Comparison of ENCODE assay signal across 19 cellular contexts in the genomic region with DNA sequence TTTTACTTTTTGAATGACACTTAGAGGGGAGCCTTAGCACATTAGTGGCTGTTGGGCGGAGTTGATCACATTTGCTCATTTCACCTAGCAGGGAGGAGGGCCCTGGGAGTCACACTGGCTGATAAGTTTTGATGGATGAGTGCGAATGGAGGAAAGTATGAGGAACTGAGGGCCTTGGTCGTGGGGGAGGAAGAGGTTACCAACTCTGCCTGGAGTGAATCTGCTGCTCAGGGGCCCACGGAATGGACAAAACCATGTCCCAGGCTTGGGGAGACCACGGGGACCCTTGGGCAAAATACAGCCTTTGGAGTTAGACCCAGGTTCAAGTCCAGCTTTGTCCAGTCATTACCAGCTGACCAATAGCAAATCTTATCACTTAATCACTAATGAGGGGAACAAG. TPM values are rescaled to one million over a fixed set of nuclear protein-coding genes. Genes with fewer than 3 reads are reported as not detected.
A peak's percentile ranks its signal among the peaks of the same experiment; 100 is the strongest.
DNase-seq lines count a peak whose midpoint lies in the region; ATAC-seq and TF ChIP-seq lines count a peak whose summit lies in the region.
"Had no signal": no experiment of that assay in that cellular context is flagged by ENCODE, and none has a peak within 500 bp of the region (broad histone marks: within the 10 kb centered on the region; RNA-seq: fewer than 3 reads in every experiment).

No MANE protein-coding gene starts in this region.

- peak overlapping the region; percentile 14; the same call in 1 of the 2 replicates for H2BK120ac ChIP-seq in IMR-90 (ENCODE audit: low read depth, low read length)

- no peak overlapping the region for H4K91ac ChIP-seq in IMR-90 (ENCODE audit: insufficient read depth, low read depth, low read length)

- DNase-seq in IMR-90 (no peak), OCI-M1 (lab: John Stamatoyannopoulos, UW) (peak; percentile 66), amniotic epithelial cell (ENCODE audit: low read depth) (peak; percentile 70), mesothelial cell of epicardium (ENCODE audit: low spot score in 2 of 2, unreplicated experiment in 2 of 2) (no peak), left lung (no peak)
- DNase-seq: DMS 273 treated with DMSO at 0.1 percent for 48 hours, GDM1, NCI-H1436, NCI-H2029, NCI-H2171, NCI-H748 treated with DMSO at 0.1 percent for 48 hours, Peyer's patch, SHP77 had no signal

- H2AK9ac ChIP-seq in IMR-90 (replicated peaks; ENCODE audit: low read depth, low read length, poor library complexity) = no peak overlapping the region

- TF ChIP-seq CTCF in IMR-90 (conservative IDR thresholded peaks at IDR 0.05; ENCODE audit: low read depth, low read length) (no peak), mesothelial cell of epicardium (IDR thresholded peaks at IDR 0.05; ENCODE audit: unreplicated experiment) (no peak), left lung (IDR thresholded peaks at IDR 0.05) (no peak)

- no peak overlapping the region for H3K9ac ChIP-seq in IMR-90 (ENCODE audit: low read depth, low read length)

- TF ChIP-seq POLR2A in IMR-90 (IDR thresholded peaks at IDR 0.05; ENCODE audit: low read depth, low read length) = no peak

- ATAC-seq in IMR-90 (ENCODE audit: low read depth) (no peak), GM19397 (IDR thresholded peaks at IDR 0.05; ENCODE audit: unreplicated experiment) (no peak), HG03354 (IDR thresholded peaks at IDR 0.05; ENCODE audit: poor library complexity, severe bottlenecking, unreplicated experiment) (no peak), HG03342 (IDR thresholded peaks at IDR 0.05; ENCODE audit: unreplicated experiment) (no peak), left lung (no peak)
- ATAC-seq: SK-N-SH treated with all-trans-retinoic acid at 6 μM for 48 hours had no signal

- WGBS in IMR-90 (ENCODE audit: extremely low coverage in 2 of 2, insufficient read length in 1 of 2), 2 experiments = 80% methylated on average over 1 of the region's 5 CpGs; no CpG with 5 or more reads in 1 of the 2 experiments

- intact Hi-C loops in IMR-90 (cut with micrococcal nuclease) = no loop called here
- intact Hi-C loops in left lung (cut with DNase I) = loop anchor here in 1 of 2 donors (10.0 kb wide), 1 partner anchor 302 kb away; the partner anchor contains the start of genes HTD2 and RPP14

- in situ Hi-C loops in IMR-90 (cut with MboI; ENCODE audit: low sequenced_read_pairs) = loop anchor here (10.0 kb wide), 1 partner anchor 302 kb away; the partner anchor contains the start of genes HTD2 and RPP14

- H3K4me1 ChIP-seq in IMR-90 (ENCODE audit: control insufficient read depth, insufficient read depth, low read length) = peaks cover 8% of the 10 kb centered on the region
- H3K4me1 ChIP-seq in left lung = peaks cover 0 to 12% of the 10 kb centered on the region in 2 donors

- peaks cover 0 to 4% of the 10 kb centered on the region in 2 experiments; a peak in 1 of 4 replicates for H3K79me1 ChIP-seq in IMR-90 (ENCODE audit: low read depth in 1 of 2, low read length in 2 of 2)

- H3K36me3 ChIP-seq in IMR-90 (ENCODE audit: control insufficient read depth, insufficient read depth, low read length) = no peaks in the 10 kb centered on the region
- H3K36me3 ChIP-seq in left lung = no peaks in the 10 kb centered on the region
- H3K36me3 ChIP-seq: Peyer's patch had no signal

- H3K4me3 ChIP-seq in IMR-90 (ENCODE audit: insufficient read depth, low read depth, low read length) (no peak overlapping the region), left lung (no peak overlapping the region)
- H3K4me3 ChIP-seq: Peyer's patch had no signal

- BruUV-seq in IMR-90 (replicated peaks; lab: Mats Ljungman, UMichigan) = no TSS peak

- peaks cover 9% of the 10 kb centered on the region for H3K9me1 ChIP-seq in IMR-90 (ENCODE audit: insufficient read depth, low read length)

- no peak for TF ChIP-seq RAD21 in IMR-90 (IDR thresholded peaks at IDR 0.05; ENCODE audit: low read length)

- peak overlapping the region; percentile 81 for H3K4ac ChIP-seq in IMR-90 (ENCODE audit: low read depth, low read length)

- CTCF ChIA-PET in IMR-90 (lab: Yijun Ruan, JAX) = interaction anchor here (0.6 to 0.7 kb wide), 2 partner anchors 78 to 133 kb away, joined by 3 to 4 read pairs; no protein-coding TSS in a partner anchor

- no peak overlapping the region for H2AFZ ChIP-seq in IMR-90 (replicated peaks; ENCODE audit: low read length, poor library complexity)

- no peak overlapping the region for H4K8ac ChIP-seq in IMR-90 (ENCODE audit: low read depth in 2 of 2, low read length in 2 of 2)

- peak overlapping the region; percentile 76 for H3K27ac Mint-ChIP-seq in mesothelial cell of epicardium
- H3K27ac Mint-ChIP-seq: IgD-negative memory B cell had no signal

- dilution Hi-C loops in IMR-90 (cut with HindIII; ENCODE audit: low sequenced_read_pairs, unreplicated experiment) = no loop called here

- H2BK20ac ChIP-seq in IMR-90 (ENCODE audit: low read depth, low read length) = peak overlapping the region; percentile 16; the same call in 1 of the 2 replicates

- no peaks in the 10 kb centered on the region for H3K9me3 Mint-ChIP-seq in mesothelial cell of epicardium
- H3K9me3 Mint-ChIP-seq: IgD-negative memory B cell had no signal

- H3K4me3 Mint-ChIP-seq in mesothelial cell of epicardium = no peak overlapping the region
- H3K4me3 Mint-ChIP-seq: IgD-negative memory B cell had no signal

- no peaks in the 10 kb centered on the region for H3K9me3 ChIP-seq in IMR-90 (ENCODE audit: control insufficient read depth, insufficient read depth, low read length)
- H3K9me3 ChIP-seq in left lung = no peaks in the 10 kb centered on the region
- H3K9me3 ChIP-seq: Peyer's patch had no signal

- H3K27me3 Mint-ChIP-seq in mesothelial cell of epicardium (ENCODE audit: low read depth) = no peaks in the 10 kb centered on the region
- H3K27me3 Mint-ChIP-seq: IgD-negative memory B cell had no signal

- H3K4me2 ChIP-seq in IMR-90 (ENCODE audit: low read depth, low read length) = no peak overlapping the region

- no peak overlapping the region for H4K5ac ChIP-seq in IMR-90 (ENCODE audit: low read depth, low read length)

- POLR2A ChIA-PET in IMR-90 (lab: Charles Lee; ENCODE audit: unreplicated experiment) = no interaction called here

- 0 out of 3 replicates have a peak overlapping the region, but pooled peaks have one; percentile 9 for H2BK15ac ChIP-seq in IMR-90 (ENCODE audit: low read depth, low read length)

- H3K56ac ChIP-seq in IMR-90 (ENCODE audit: extremely low read depth, insufficient read depth, low read length) = no peak overlapping the region

- H3K18ac ChIP-seq in IMR-90 (ENCODE audit: low read depth, low read length) = no peak overlapping the region

- peak overlapping the region; percentile 43; the same call in 1 of the 2 replicates for H2AK5ac ChIP-seq in IMR-90 (ENCODE audit: low read depth, low read length)

- no peaks in the 10 kb centered on the region for H3K36me3 Mint-ChIP-seq in mesothelial cell of epicardium
- H3K36me3 Mint-ChIP-seq: IgD-negative memory B cell had no signal

- H3K23ac ChIP-seq in IMR-90 (ENCODE audit: low read depth, low read length) = 0 out of 2 replicates have a peak overlapping the region, but pooled peaks have one; percentile 52

- H3K27ac ChIP-seq in IMR-90 (ENCODE audit: insufficient read depth, low read length) = no peak overlapping the region
- no peak overlapping the region for H3K27ac ChIP-seq in left lung
- H3K27ac ChIP-seq: C4-2B, Peyer's patch had no signal

- peaks cover 22% of the 10 kb centered on the region for H3K4me1 Mint-ChIP-seq in mesothelial cell of epicardium

- no peak overlapping the region for H2BK5ac ChIP-seq in IMR-90 (ENCODE audit: low read depth, low read length, poor library complexity, severe bottlenecking)

- H4K20me1 ChIP-seq in IMR-90 (ENCODE audit: insufficient read depth, low read length) = no peaks in the 10 kb centered on the region; the same call in 1 of the 2 replicates

- no peak overlapping the region for H3K14ac ChIP-seq in IMR-90 (replicated peaks; ENCODE audit: low read depth, low read length)

- H3K27me3 ChIP-seq in IMR-90 (ENCODE audit: control insufficient read depth, insufficient read depth, low read length) (no peaks in the 10 kb centered on the region), left lung (no peaks in the 10 kb centered on the region)
- H3K27me3 ChIP-seq: Peyer's patch had no signal

TF ChIP-seq in IMR-90, 13 proteins besides CTCF, POLR2A, EP300 and RAD21:
- TF ChIP-seq RCOR1 (IDR thresholded peaks at IDR 0.05; ENCODE audit: insufficient replicate concordance, low read length) = no peak
- TF ChIP-seq CEBPB (IDR thresholded peaks at IDR 0.05; ENCODE audit: low read depth, low read length) = no peak
- TF ChIP-seq USF2 (IDR thresholded peaks at IDR 0.05; ENCODE audit: low read depth, low read length) = no peak
- TF ChIP-seq MXI1 (IDR thresholded peaks at IDR 0.05; ENCODE audit: borderline replicate concordance, low read depth, low read length) = no peak
- TF ChIP-seq MAZ (IDR thresholded peaks at IDR 0.05; ENCODE audit: borderline replicate concordance, low read depth, low read length) = no peak
TF ChIP-seq in IMR-90: peak in this region for 0.

RNA-seq across cellular contexts. Expression of gene FLNB, which starts 5.1 kb away (rescaled TPM):
- total RNA-seq in IMR-90 (2012; rRNA removed) (124 and 136 TPM in 2 replicates), mesothelial cell of epicardium (173 to 190 TPM (median 177 TPM) in 3 replicates), left lung (100 to 1,000 TPM in 1 of 2 donors, 10 to 100 TPM in 1; 80.1 to 126 TPM)
- 78.0 and 81.4 TPM in 2 replicates for polyA plus RNA-seq in IMR-90 (2012; rRNA removed)
- polyA plus RNA-seq in IMR-90 (2012; cell fraction: cytosol; rRNA removed) = 22.2 and 37.9 TPM in 2 replicates
- 338 and 411 TPM in 2 replicates for polyA plus RNA-seq in IMR-90 (2012; cell fraction: nucleus; rRNA removed; ENCODE audit: low replicate concordance)

Comparison
In these comparisons a context has a peak if more than half of its experiments do, and no peak if none do; other contexts are left out.
1. DNase-seq: peak in OCI-M1 (single experiment) and amniotic epithelial cell (single experiment); none in IMR-90 (single experiment), mesothelial cell of epicardium (0 of 2) and left lung (0 of 2).